8 cellular contexts compared by ENCODE assay signal in the genomic region with DNA sequence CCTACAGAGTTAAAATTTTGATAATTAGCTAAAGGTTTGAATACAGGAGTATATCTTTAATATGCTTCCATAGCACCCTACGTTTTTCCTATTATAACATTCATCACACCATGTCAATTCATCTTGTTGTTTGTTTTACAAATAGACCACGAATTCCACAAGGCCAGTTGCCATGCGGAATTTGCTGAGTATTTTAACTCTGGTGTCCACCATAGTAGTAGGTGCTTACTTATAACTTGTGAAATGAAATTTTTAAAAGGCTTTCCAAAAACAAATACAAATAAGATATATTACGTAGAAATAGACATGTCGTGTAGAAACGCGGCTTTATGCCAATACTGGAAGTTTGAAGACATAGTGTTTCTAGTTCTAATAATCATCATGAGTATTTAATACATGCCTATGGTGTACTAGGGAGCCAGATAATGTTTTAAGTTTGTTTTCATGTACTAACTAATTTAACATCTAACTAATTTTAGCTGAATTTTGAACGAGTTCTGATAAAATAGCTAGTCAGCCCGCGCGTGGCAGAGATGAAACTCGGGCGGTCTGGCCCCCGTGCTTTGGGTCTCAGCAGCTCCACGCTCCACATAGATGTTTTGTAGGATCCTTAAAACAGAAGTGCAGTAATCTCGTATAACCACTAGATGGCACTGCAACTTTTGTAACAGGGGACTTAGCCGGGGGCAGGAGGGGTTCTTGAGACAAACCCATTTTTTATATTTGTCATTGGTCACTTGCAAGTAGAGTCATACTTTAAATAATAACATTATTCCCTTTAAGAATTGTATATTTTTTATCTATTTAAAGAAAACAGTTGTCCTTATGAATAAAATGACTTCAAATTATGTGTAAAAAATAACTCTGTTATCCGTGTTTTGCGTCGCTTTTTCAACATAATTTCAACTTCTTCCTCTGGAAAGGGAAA. TPM values are rescaled to one million over a fixed set of nuclear protein-coding genes. Genes with fewer than 3 reads are reported as not detected.
A peak's percentile ranks its signal among the peaks of the same experiment; 100 is the strongest.
DNase-seq lines count a peak whose midpoint lies in the region; ATAC-seq and TF ChIP-seq lines count a peak whose summit lies in the region.

No MANE protein-coding gene starts in this region.

- TF ChIP-seq POLR2A in thyroid gland (IDR thresholded peaks at IDR 0.05): no peak

- peak; percentile 80 for TF ChIP-seq CTCF in AG09309 (IDR thresholded peaks at IDR 0.05; ENCODE audit: control insufficient read depth, insufficient read depth, low read depth, low read length, missing control alignments)
- peak; percentile 100 for TF ChIP-seq CTCF in endodermal cell (conservative IDR thresholded peaks at IDR 0.05)
- peak; percentile 56 to 86 (median 72) for TF ChIP-seq CTCF in thyroid gland (IDR thresholded peaks at IDR 0.05)

- H3K23ac ChIP-seq in mesenchymal stem cell (ENCODE audit: low read length in 2 of 2): no peak overlapping the region

- H3K4ac ChIP-seq in mesenchymal stem cell (ENCODE audit: low read depth in 1 of 2, low read length in 2 of 2): no peak overlapping the region

- peak overlapping the region; percentile 80 for H3K27ac Mint-ChIP-seq in activated CD4-positive, alpha-beta T cell treated with anti-CD3 and anti-CD28 coated beads, Interleukin-2, amount 10 ng/mL, durations not matched to agents 7 days and 5 days
- no peak overlapping the region for H3K27ac Mint-ChIP-seq in endodermal cell

- H3K4me1 ChIP-seq in endodermal cell (ENCODE audit: control insufficient read depth, insufficient read depth, low read length) (peaks cover 2% of the 10 kb centered on the region), mesenchymal stem cell (ENCODE audit: control insufficient read depth, insufficient read depth, low read depth, low read length) (no peaks in the 10 kb centered on the region), thyroid gland (no peaks in the 10 kb centered on the region)

- H4K8ac ChIP-seq in mesenchymal stem cell (ENCODE audit: low read length): no peak overlapping the region

- H2AK5ac ChIP-seq in mesenchymal stem cell (ENCODE audit: low read length, severe bottlenecking): no peak overlapping the region

- H3K4me3 Mint-ChIP-seq in activated CD4-positive, alpha-beta T cell treated with anti-CD3 and anti-CD28 coated beads, Interleukin-2, amount 10 ng/mL, durations not matched to agents 7 days and 5 days: peak overlapping the region; percentile 58
- H3K4me3 Mint-ChIP-seq in endodermal cell: no peak overlapping the region

- H3K36me3 ChIP-seq in endodermal cell (ENCODE audit: control insufficient read depth, insufficient read depth, low read length): no peaks in the 10 kb centered on the region
- no peaks in the 10 kb centered on the region for H3K36me3 ChIP-seq in mesenchymal stem cell (ENCODE audit: control insufficient read depth in 1 of 2, insufficient read depth in 2 of 2, low read depth in 1 of 2, low read length in 2 of 2)
- no peaks in the 10 kb centered on the region for H3K36me3 ChIP-seq in thyroid gland

- H3K9me3 ChIP-seq in endodermal cell (ENCODE audit: control insufficient read depth, low read length) (no peaks in the 10 kb centered on the region), mesenchymal stem cell (ENCODE audit: control insufficient read depth, low read length) (no peaks in the 10 kb centered on the region), thyroid gland (no peaks in the 10 kb centered on the region)

- intact Hi-C loops in thyroid gland (cut with DNase I): loop anchor here (5.0 kb wide), 1 partner anchor 177 kb away; no protein-coding TSS in a partner anchor

- H4K91ac ChIP-seq in mesenchymal stem cell (ENCODE audit: low read length): no peak overlapping the region

- no peaks in the 10 kb centered on the region for H3K9me3 Mint-ChIP-seq in activated CD4-positive, alpha-beta T cell treated with anti-CD3 and anti-CD28 coated beads, Interleukin-2, amount 10 ng/mL, durations not matched to agents 7 days and 5 days
- H3K9me3 Mint-ChIP-seq in endodermal cell: no peaks in the 10 kb centered on the region

- no peak overlapping the region for H3K18ac ChIP-seq in mesenchymal stem cell (ENCODE audit: low read depth in 1 of 2, low read length in 2 of 2)

- H3K14ac ChIP-seq in mesenchymal stem cell (ENCODE audit: low read length in 2 of 2): no peak overlapping the region

- 22% methylated on average over 17 of the region's 20 CpGs; no CpG with 5 or more reads in 1 of the 2 experiments for WGBS in endodermal cell (ENCODE audit: insufficient coverage in 1 of 2, insufficient read length in 1 of 2), 2 experiments
- 4% methylated on average over 10 of the region's 20 CpGs for WGBS in mesenchymal stem cell
- 15% methylated on average over 20 of the region's 20 CpGs for WGBS in thyroid gland, 2 donors

- H3K27ac ChIP-seq in endodermal cell (ENCODE audit: low read depth, low read length) (no peak overlapping the region), mesenchymal stem cell (ENCODE audit: low read length, poor library complexity, severe bottlenecking) (no peak overlapping the region), thyroid gland (no peak overlapping the region)

- H3K27me3 Mint-ChIP-seq in activated CD4-positive, alpha-beta T cell treated with anti-CD3 and anti-CD28 coated beads, Interleukin-2, amount 10 ng/mL, durations not matched to agents 7 days and 5 days: no peaks in the 10 kb centered on the region
- no peaks in the 10 kb centered on the region for H3K27me3 Mint-ChIP-seq in endodermal cell (ENCODE audit: insufficient read depth)

- H3K4me2 ChIP-seq in mesenchymal stem cell (ENCODE audit: low read length, poor library complexity, severe bottlenecking): peak overlapping the region; percentile 84

- H2BK12ac ChIP-seq in mesenchymal stem cell (ENCODE audit: low read length in 2 of 2): no peak overlapping the region

- no peak overlapping the region for H2BK120ac ChIP-seq in mesenchymal stem cell (ENCODE audit: low read depth, low read length)

- H3K36me3 Mint-ChIP-seq in activated CD4-positive, alpha-beta T cell treated with anti-CD3 and anti-CD28 coated beads, Interleukin-2, amount 10 ng/mL, durations not matched to agents 7 days and 5 days (ENCODE audit: low read depth): peaks cover 33% of the 10 kb centered on the region
- no peaks in the 10 kb centered on the region for H3K36me3 Mint-ChIP-seq in endodermal cell (ENCODE audit: low read depth)

- H2BK15ac ChIP-seq in mesenchymal stem cell (ENCODE audit: low read depth, poor library complexity, severe bottlenecking): no peak overlapping the region

- peak; percentile 14 for DNase-seq in AG09309 (ENCODE audit: low read depth)
- DNase-seq in NCI-H446 treated with DMSO at 0.1 percent for 48 hours (lab: John Stamatoyannopoulos, UW): peak; percentile 18
- peak; percentile 74 for DNase-seq in activated CD4-positive, alpha-beta T cell treated with anti-CD3 and anti-CD28 coated beads, Interleukin-2, amount 10 ng/mL, durations not matched to agents 7 days and 5 days
- peak; percentile 76 for DNase-seq in endodermal cell
- DNase-seq in mesenchymal stem cell: peak; percentile 84
- peak; percentile 18 to 29 for DNase-seq in thyroid gland

- no peak overlapping the region for H2BK5ac ChIP-seq in mesenchymal stem cell (ENCODE audit: low read depth, low read length, poor library complexity, severe bottlenecking)

- ATAC-seq in GM18498 (IDR thresholded peaks at IDR 0.05; ENCODE audit: unreplicated experiment) (peak; percentile 73), HG03354 (IDR thresholded peaks at IDR 0.05; ENCODE audit: poor library complexity, severe bottlenecking, unreplicated experiment) (peak; percentile 63)

- H3K4me3 ChIP-seq in AG09309 (ENCODE audit: control insufficient read depth, low read depth, low read length) (no peak overlapping the region), endodermal cell (ENCODE audit: low read length) (no peak overlapping the region), mesenchymal stem cell (ENCODE audit: insufficient read depth in 1 of 2, low read depth in 1 of 2, low read length in 2 of 2) (peak overlapping the region in 1 of 2 experiments; percentile 38), thyroid gland (replicated peaks in 1 of 3) (no peak overlapping the region)

- H3K27me3 ChIP-seq in endodermal cell (ENCODE audit: control insufficient read depth, insufficient read depth, low read length, poor library complexity, severe bottlenecking) (no peaks in the 10 kb centered on the region), mesenchymal stem cell (ENCODE audit: control insufficient read depth in 1 of 2, insufficient read depth in 1 of 2, low read length in 2 of 2) (no peaks in the 10 kb centered on the region), thyroid gland (no peaks in the 10 kb centered on the region)

- H2AFZ ChIP-seq in mesenchymal stem cell (ENCODE audit: low read depth, low read length): no peak overlapping the region

- no peak overlapping the region for H3K9ac ChIP-seq in endodermal cell (ENCODE audit: extremely low read depth, low read length, poor library complexity, severe bottlenecking)
- H3K9ac ChIP-seq in mesenchymal stem cell (ENCODE audit: low read length): peak overlapping the region; percentile 74

- peaks cover 60% of the 10 kb centered on the region for H3K4me1 Mint-ChIP-seq in activated CD4-positive, alpha-beta T cell treated with anti-CD3 and anti-CD28 coated beads, Interleukin-2, amount 10 ng/mL, durations not matched to agents 7 days and 5 days
- H3K4me1 Mint-ChIP-seq in endodermal cell: peaks cover 3% of the 10 kb centered on the region

- CTCF ChIA-PET in activated CD4-positive, alpha-beta T cell treated with anti-CD3 and anti-CD28 coated beads, Interleukin-2, amount 10 ng/mL, durations not matched to agents 7 days and 5 days (lab: Charles Lee): interaction anchor here (0.5 to 6.9 kb wide), 30 partner anchors 8 to 403 kb away, joined by 3 to 120 read pairs (median 4); a partner anchor contains a TSS

- POLR2A ChIA-PET in activated CD4-positive, alpha-beta T cell treated with anti-CD3 and anti-CD28 coated beads, Interleukin-2, amount 10 ng/mL, durations not matched to agents 7 days and 5 days (lab: Charles Lee): interaction anchor here (1.0 to 2.7 kb wide), 4 partner anchors 47 to 118 kb away, joined by 3 to 12 read pairs (median 5); a partner anchor contains a TSS

- H3K79me1 ChIP-seq in mesenchymal stem cell (replicated peaks; ENCODE audit: low read length, poor library complexity, severe bottlenecking): no peaks in the 10 kb centered on the region

RNA-seq across cellular contexts. Expression of a gene that starts 10.2 kb away (rescaled TPM):
- 10 to 100 TPM; 71.6 to 82.4 TPM for total RNA-seq in activated CD4-positive, alpha-beta T cell treated with anti-CD3 and anti-CD28 coated beads, Interleukin-2, amount 10 ng/mL, durations not matched to agents 7 days and 5 days
- total RNA-seq in endodermal cell: not detected
- not detected for polyA plus RNA-seq in endodermal cell (2013, experiment 1 of 2)
- not detected for polyA plus RNA-seq in endodermal cell (2013, experiment 2 of 2)
- polyA plus RNA-seq in mesenchymal stem cell (2013, experiment 1 of 2): 4.8 TPM
- polyA plus RNA-seq in mesenchymal stem cell (2013, experiment 2 of 2): 5.2 TPM
- total RNA-seq in thyroid gland: 10 to 100 TPM in 1 of 4 donors, 1 to 10 TPM in 3; 5.0 to 18.2 (median 6.2) TPM

RNA-seq across cellular contexts. Expression of a gene that starts 17.6 kb away (rescaled TPM):
- total RNA-seq in activated CD4-positive, alpha-beta T cell treated with anti-CD3 and anti-CD28 coated beads, Interleukin-2, amount 10 ng/mL, durations not matched to agents 7 days and 5 days: 1 to 10 TPM; 1.2 to 1.4 TPM
- total RNA-seq in endodermal cell (not detected), thyroid gland (not detected)
- not detected for polyA plus RNA-seq in endodermal cell (2013, experiment 1 of 2)
- polyA plus RNA-seq in endodermal cell (2013, experiment 2 of 2): not detected
- not detected for polyA plus RNA-seq in mesenchymal stem cell (2013, experiment 1 of 2)
- not detected for polyA plus RNA-seq in mesenchymal stem cell (2013, experiment 2 of 2)

Comparison
In these comparisons a context has a peak if more than half of its experiments do, and no peak if none do; other contexts are left out.
1. DNase-seq: peak in every context shown above with its lines; median percentile 84 in mesenchymal stem cell; 76 in endodermal cell; 74 in activated CD4-positive, alpha-beta T cell treated with anti-CD3 and anti-CD28 coated beads, Interleukin-2, amount 10 ng/mL, durations not matched to agents 7 days and 5 days; 24 in thyroid gland; 18 in NCI-H446 treated with DMSO at 0.1 percent for 48 hours; 14 in AG09309.
2. RNA of a gene that starts 10.2 kb away (total RNA-seq): 71.6 to 82.4 TPM in activated CD4-positive, alpha-beta T cell treated with anti-CD3 and anti-CD28 coated beads, Interleukin-2, amount 10 ng/mL, durations not matched to agents 7 days and 5 days and 5.0 to 18.2 TPM in thyroid gland; not detected in endodermal cell; every median in the first group is over 4 times any median in the second.
3. Peak in every context shown above with its lines, with median percentiles within 50 percentile points of each other: CTCF ChIP-seq.